24 cellular contexts compared by ENCODE assay signal in the genomic region with DNA sequence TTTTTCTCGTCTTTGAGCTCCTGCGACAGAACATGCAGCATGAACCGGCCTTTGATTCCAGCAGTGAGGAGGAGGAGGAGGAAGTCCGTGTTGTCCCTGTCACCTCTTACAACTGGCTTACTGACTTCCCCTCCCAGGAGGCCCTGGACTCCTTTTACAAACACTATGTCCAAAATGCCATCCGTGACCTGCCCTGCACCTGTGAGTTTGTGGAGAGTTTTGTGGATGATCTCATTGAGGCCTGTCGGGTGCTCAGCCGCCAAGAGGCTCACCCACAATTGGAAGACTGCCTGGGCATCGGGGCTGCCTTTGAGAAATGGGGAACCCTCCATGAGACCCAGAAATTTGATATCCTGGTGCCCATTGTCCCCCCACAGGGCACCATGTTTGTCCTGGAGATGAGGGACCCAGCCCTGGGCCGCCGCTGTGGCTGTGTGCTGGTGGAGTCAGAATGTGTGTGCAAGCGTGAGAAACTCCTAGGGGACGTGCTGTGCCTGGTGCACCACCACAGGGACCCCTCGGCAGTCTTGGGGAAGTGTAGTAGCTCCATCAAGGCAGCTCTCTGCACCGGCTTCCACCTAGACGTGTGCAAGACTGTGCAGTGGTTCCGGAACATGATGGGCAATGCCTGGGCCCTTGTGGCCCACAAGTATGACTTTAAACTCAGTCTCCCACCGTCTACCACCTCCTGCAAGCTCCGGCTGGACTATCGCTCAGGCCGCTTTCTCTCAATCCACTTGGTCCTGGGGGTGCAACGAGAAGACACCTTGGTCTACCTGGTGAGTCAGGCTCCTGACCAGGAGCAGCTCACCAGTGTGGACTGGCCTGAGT. TPM values are rescaled to one million over a fixed set of nuclear protein-coding genes. Genes with fewer than 3 reads are reported as not detected.
A peak's percentile ranks its signal among the peaks of the same experiment; 100 is the strongest.
DNase-seq lines count a peak whose midpoint lies in the region; ATAC-seq and TF ChIP-seq lines count a peak whose summit lies in the region.
"Had no signal": no experiment of that assay in that cellular context is flagged by ENCODE, and none has a peak within 500 bp of the region (broad histone marks: within the 10 kb centered on the region; RNA-seq: fewer than 3 reads in every experiment).

No MANE protein-coding gene starts in this region.

- H3K79me2 ChIP-seq in neural progenitor cell (ENCODE audit: low read depth), result no peaks in the 10 kb centered on the region

- H3K27me3 ChIP-seq in CD8-positive, alpha-beta memory T cell (ENCODE audit: insufficient read depth, low read length, poor library complexity, severe bottlenecking), result no peaks in the 10 kb centered on the region
- H3K27me3 ChIP-seq in neural progenitor cell, result peaks cover 43% of the 10 kb centered on the region

- H3K36me3 ChIP-seq in CD8-positive, alpha-beta memory T cell (ENCODE audit: insufficient read depth, low read length), result peaks cover 5% of the 10 kb centered on the region
- H3K36me3 ChIP-seq in neural progenitor cell, result no peaks in the 10 kb centered on the region

- H3F3A ChIP-seq in neural progenitor cell (ENCODE audit: low read depth), result peaks cover 12% of the 10 kb centered on the region

- POLR2A ChIA-PET in CD8-positive, alpha-beta memory T cell (lab: Charles Lee), result interaction anchor here (1.5 to 3.8 kb wide), 3 partner anchors 7 to 17 kb away, joined by 3 to 32 read pairs (median 5); a partner anchor contains a TSS
- POLR2A ChIA-PET in activated naive CD8-positive, alpha-beta T cell treated with anti-CD3 and anti-CD28 coated beads, Interleukin-2, amount 10 ng/mL, durations not matched to agents 7 days and 5 days (lab: Charles Lee), result interaction anchor here (2.4 to 10.2 kb wide), 3 partner anchors 8 to 22 kb away, joined by 13 to 169 read pairs (median 96); a partner anchor contains a TSS

- H3K4me1 ChIP-seq in CD8-positive, alpha-beta memory T cell (ENCODE audit: insufficient read depth, low read length), result peaks cover 23% of the 10 kb centered on the region
- peaks cover 6% of the 10 kb centered on the region for H3K4me1 ChIP-seq in neural progenitor cell

- H3K27me3 Mint-ChIP-seq in activated T-cell treated with anti-CD3 and anti-CD28 coated beads, Interleukin-2, amount 50 U/mL, for 24 hours, result no peaks in the 10 kb centered on the region
- no peaks in the 10 kb centered on the region for H3K27me3 Mint-ChIP-seq in CD8-positive, alpha-beta memory T cell
- H3K27me3 Mint-ChIP-seq in activated naive CD8-positive, alpha-beta T cell treated with anti-CD3 and anti-CD28 coated beads, Interleukin-2, amount 10 ng/mL, durations not matched to agents 7 days and 5 days, result no peaks in the 10 kb centered on the region
- H3K27me3 Mint-ChIP-seq in neural progenitor cell (ENCODE audit: insufficient read depth, low read depth), result peaks cover 21% of the 10 kb centered on the region

- H3K36me3 Mint-ChIP-seq in activated T-cell treated with anti-CD3 and anti-CD28 coated beads, Interleukin-2, amount 50 U/mL, for 24 hours (ENCODE audit: low read depth), result peaks cover 57% of the 10 kb centered on the region
- H3K36me3 Mint-ChIP-seq in CD8-positive, alpha-beta memory T cell, result peaks cover 0 to 42% (median 2%) of the 10 kb centered on the region in 3 donors
- peaks cover 30% of the 10 kb centered on the region for H3K36me3 Mint-ChIP-seq in activated naive CD8-positive, alpha-beta T cell treated with anti-CD3 and anti-CD28 coated beads, Interleukin-2, amount 10 ng/mL, durations not matched to agents 7 days and 5 days
- H3K36me3 Mint-ChIP-seq in neural progenitor cell, result peaks cover 13% of the 10 kb centered on the region

- no peak overlapping the region for H2AFZ ChIP-seq in neural progenitor cell (replicated peaks)

- DNase-seq in activated T-cell treated with anti-CD3 and anti-CD28 coated beads, Interleukin-2, amount 50 U/mL, for 24 hours, result no peak
- DNase-seq in activated T-cell treated with anti-CD3 and anti-CD28 coated beads, Interleukin-2, amount 50 U/mL, for 1 hour, result no peak
- DNase-seq in CD8-positive, alpha-beta memory T cell, result no peak
- DNase-seq in activated naive CD8-positive, alpha-beta T cell treated with anti-CD3 and anti-CD28 coated beads, Interleukin-2, amount 10 ng/mL, durations not matched to agents 7 days and 5 days, result no peak
- no peak for DNase-seq in neural progenitor cell (ENCODE audit: low spot score)
- DNase-seq in stimulated activated CD4-positive, alpha-beta T cell treated with anti-CD3 and anti-CD28 coated beads, Interleukin-4, amount 100 ng/mL, for 4 hours, result no peak
- no peak for DNase-seq in stimulated activated CD4-positive, alpha-beta T cell treated with anti-CD3 and anti-CD28 coated beads, Interleukin-2, amount 100 ng/mL, for 48 hours
- DNase-seq: ACHN; activated CD4-positive, alpha-beta T cell treated with anti-CD3 and anti-CD28 coated beads, Interleukin-2, amount 50 U/mL, for 4 hours; activated gamma-delta T cell; cerebellar nuclear complex; DMS153; effector CD8-positive, alpha-beta T cell; foreskin melanocyte; GOT3; NCI-H146; NCI-H2171 treated with DMSO at 0.1 percent for 48 hours; NCI-H526; posterior cingulate gyrus; RPMI8226; stimulated activated CD4-positive, alpha-beta T cell treated with anti-CD3 and anti-CD28 coated beads, Interleukin-15, amount 100 ng/mL, for 24 hours had no signal

- no peaks in the 10 kb centered on the region for H3K9me3 Mint-ChIP-seq in activated T-cell treated with anti-CD3 and anti-CD28 coated beads, Interleukin-2, amount 50 U/mL, for 24 hours
- H3K9me3 Mint-ChIP-seq in CD8-positive, alpha-beta memory T cell, result no peaks in the 10 kb centered on the region
- no peaks in the 10 kb centered on the region for H3K9me3 Mint-ChIP-seq in activated naive CD8-positive, alpha-beta T cell treated with anti-CD3 and anti-CD28 coated beads, Interleukin-2, amount 10 ng/mL, durations not matched to agents 7 days and 5 days
- no peaks in the 10 kb centered on the region for H3K9me3 Mint-ChIP-seq in neural progenitor cell
- H3K9me3 Mint-ChIP-seq: CD14-positive monocyte had no signal

- H3K4me3 Mint-ChIP-seq in activated T-cell treated with anti-CD3 and anti-CD28 coated beads, Interleukin-2, amount 50 U/mL, for 24 hours, result peak overlapping the region; percentile 91
- peak overlapping the region in 6 of 7 donors; percentile 60 to 98 (median 85) for H3K4me3 Mint-ChIP-seq in CD8-positive, alpha-beta memory T cell
- peak overlapping the region; percentile 39 for H3K4me3 Mint-ChIP-seq in activated naive CD8-positive, alpha-beta T cell treated with anti-CD3 and anti-CD28 coated beads, Interleukin-2, amount 10 ng/mL, durations not matched to agents 7 days and 5 days
- peak overlapping the region; percentile 63 for H3K4me3 Mint-ChIP-seq in neural progenitor cell
- H3K4me3 Mint-ChIP-seq: CD14-positive monocyte had no signal

- no peak overlapping the region for H3K9ac ChIP-seq in neural progenitor cell

- no peak overlapping the region for H3K4me2 ChIP-seq in neural progenitor cell

- ATAC-seq in activated naive CD8-positive, alpha-beta T cell treated with anti-CD3 and anti-CD28 coated beads, Interleukin-2, amount 10 ng/mL, durations not matched to agents 7 days and 5 days (ENCODE audit: low read depth), result no peak
- no peak for ATAC-seq in GM18870 (IDR thresholded peaks at IDR 0.05; ENCODE audit: unreplicated experiment)
- ATAC-seq: sciatic nerve had no signal

- no peak overlapping the region for H3K4me3 ChIP-seq in CD8-positive, alpha-beta memory T cell (ENCODE audit: low read length)
- no peak overlapping the region for H3K4me3 ChIP-seq in neural progenitor cell

- no peak overlapping the region for H3K27ac ChIP-seq in CD8-positive, alpha-beta memory T cell (ENCODE audit: low read depth, low read length)
- no peak overlapping the region for H3K27ac ChIP-seq in neural progenitor cell

- no peaks in the 10 kb centered on the region for H3K9me3 ChIP-seq in CD8-positive, alpha-beta memory T cell (ENCODE audit: low read length)
- no peaks in the 10 kb centered on the region for H3K9me3 ChIP-seq in neural progenitor cell (ENCODE audit: low read depth)

- H3K4me1 Mint-ChIP-seq in activated T-cell treated with anti-CD3 and anti-CD28 coated beads, Interleukin-2, amount 50 U/mL, for 24 hours (ENCODE audit: low read depth), result peaks cover 56% of the 10 kb centered on the region
- peaks cover 42 to 67% (median 60%) of the 10 kb centered on the region in 3 donors for H3K4me1 Mint-ChIP-seq in CD8-positive, alpha-beta memory T cell
- peaks cover 43% of the 10 kb centered on the region for H3K4me1 Mint-ChIP-seq in activated naive CD8-positive, alpha-beta T cell treated with anti-CD3 and anti-CD28 coated beads, Interleukin-2, amount 10 ng/mL, durations not matched to agents 7 days and 5 days
- H3K4me1 Mint-ChIP-seq in neural progenitor cell, result peaks cover 16% of the 10 kb centered on the region

- CTCF ChIA-PET in CD8-positive, alpha-beta memory T cell (lab: Charles Lee), result interaction anchor here (1.4 to 6.5 kb wide), 3 partner anchors 11 to 227 kb away, joined by 3 to 58 read pairs (median 5); no protein-coding TSS in a partner anchor

- peak overlapping the region; percentile 91 for H3K27ac Mint-ChIP-seq in activated T-cell treated with anti-CD3 and anti-CD28 coated beads, Interleukin-2, amount 50 U/mL, for 24 hours
- peak overlapping the region; percentile 70 to 98 (median 94) for H3K27ac Mint-ChIP-seq in CD8-positive, alpha-beta memory T cell
- H3K27ac Mint-ChIP-seq in activated naive CD8-positive, alpha-beta T cell treated with anti-CD3 and anti-CD28 coated beads, Interleukin-2, amount 10 ng/mL, durations not matched to agents 7 days and 5 days, result peak overlapping the region; percentile 89
- H3K27ac Mint-ChIP-seq in neural progenitor cell, result no peak overlapping the region

- no peak for TF ChIP-seq CTCF in neural progenitor cell (IDR thresholded peaks at IDR 0.05)

- no peaks in the 10 kb centered on the region for H4K20me1 ChIP-seq in neural progenitor cell (ENCODE audit: low read depth)

RNA-seq across cellular contexts. Expression of a gene that starts 2.1 kb away (rescaled TPM):
- total RNA-seq in CD8-positive, alpha-beta memory T cell, result 10 to 100 TPM; 55.5 to 58.3 TPM
- 17.5 TPM for polyA plus RNA-seq in CD8-positive, alpha-beta memory T cell
- 10 to 100 TPM; 32.8 to 35.9 TPM for total RNA-seq in activated naive CD8-positive, alpha-beta T cell treated with anti-CD3 and anti-CD28 coated beads, Interleukin-2, amount 10 ng/mL, durations not matched to agents 7 days and 5 days
- 4.3 and 4.9 TPM in 2 replicates for total RNA-seq in neural progenitor cell (ENCODE audit: low replicate concordance)

RNA-seq across cellular contexts. Expression of a gene that starts 8.4 kb away (rescaled TPM):
- total RNA-seq in CD8-positive, alpha-beta memory T cell, result 10 to 100 TPM; 59.5 to 65.6 TPM
- 1.3 TPM for polyA plus RNA-seq in CD8-positive, alpha-beta memory T cell
- total RNA-seq in activated naive CD8-positive, alpha-beta T cell treated with anti-CD3 and anti-CD28 coated beads, Interleukin-2, amount 10 ng/mL, durations not matched to agents 7 days and 5 days, result 10 to 100 TPM; 60.3 to 64.8 TPM
- 61.9 and 71.2 TPM in 2 replicates for total RNA-seq in neural progenitor cell (ENCODE audit: low replicate concordance)

RNA-seq across cellular contexts. Expression of a gene that starts 21.9 kb away (rescaled TPM):
- 100 to 1,000 TPM; 203 to 206 TPM for total RNA-seq in CD8-positive, alpha-beta memory T cell
- polyA plus RNA-seq in CD8-positive, alpha-beta memory T cell, result 108 TPM
- 100 to 1,000 TPM; 194 to 201 TPM for total RNA-seq in activated naive CD8-positive, alpha-beta T cell treated with anti-CD3 and anti-CD28 coated beads, Interleukin-2, amount 10 ng/mL, durations not matched to agents 7 days and 5 days
- 94.3 and 128 TPM in 2 replicates for total RNA-seq in neural progenitor cell (ENCODE audit: low replicate concordance)

Comparison
In these comparisons a context has a peak if more than half of its experiments do, and no peak if none do; other contexts are left out.
1. H3K4me3 Mint-ChIP-seq: peak in every context shown above with its lines; median percentile 91 in activated T-cell treated with anti-CD3 and anti-CD28 coated beads, Interleukin-2, amount 50 U/mL, for 24 hours; 85 in CD8-positive, alpha-beta memory T cell; 63 in neural progenitor cell; 39 in activated naive CD8-positive, alpha-beta T cell treated with anti-CD3 and anti-CD28 coated beads, Interleukin-2, amount 10 ng/mL, durations not matched to agents 7 days and 5 days.